In the genomic region with DNA sequence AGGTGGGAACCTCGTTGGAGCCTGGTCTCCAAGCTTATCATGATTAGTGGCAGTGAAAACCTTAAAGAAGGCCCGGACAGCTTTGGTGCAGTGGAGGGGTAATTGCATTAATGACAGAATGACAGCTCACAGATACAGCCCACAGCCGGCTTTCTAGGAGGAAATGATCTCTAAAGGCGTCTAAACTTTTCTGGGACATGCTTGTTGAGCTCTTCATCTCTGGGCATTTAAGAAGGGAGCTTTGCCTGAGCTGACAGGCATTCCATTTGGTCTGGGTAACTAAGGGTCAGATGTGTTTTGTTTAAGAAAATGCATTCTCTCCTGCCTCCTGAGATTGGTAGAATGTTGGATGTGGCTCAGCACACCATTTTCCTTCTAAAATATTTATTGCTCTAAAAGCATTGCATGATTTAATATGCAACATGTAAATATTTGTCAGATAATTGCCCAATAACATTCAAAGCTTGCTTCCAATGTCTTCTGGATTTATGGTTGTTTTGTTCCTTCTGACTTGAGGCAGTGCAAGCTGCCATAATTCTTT, we compare ENCODE assay signal across 13 cellular contexts. TPM values are rescaled to one million over a fixed set of nuclear protein-coding genes. Genes with fewer than 3 reads are reported as not detected.
A peak's percentile ranks its signal among the peaks of the same experiment; 100 is the strongest.
DNase-seq lines count a peak whose midpoint lies in the region; TF ChIP-seq lines count a peak whose summit lies in the region.
"Had no signal": no experiment of that assay in that cellular context is flagged by ENCODE, and none has a peak within 500 bp of the region (broad histone marks: within the 10 kb centered on the region; RNA-seq: fewer than 3 reads in every experiment).

No MANE protein-coding gene starts in this region.

- no peak for TF ChIP-seq POLR2A in stomach (IDR thresholded peaks at IDR 0.05)

- H3K27ac ChIP-seq in SJSA1 (no peak overlapping the region), stomach (peak overlapping the region in 3 of 5 donors; percentile 40 to 86 (median 74))

- TF ChIP-seq CTCF in GM12864 (IDR thresholded peaks at IDR 0.05; ENCODE audit: low read depth, low read length, missing control alignments) (no peak), stomach (IDR thresholded peaks at IDR 0.05) (no peak)

- WGBS in stomach, 5 donors = 48 to 76% (median 67%) methylated on average over 4 of the region's 4 CpGs

- no peak for DNase-seq in GM12864 (ENCODE audit: low read depth)
- DNase-seq in SJSA1 (ENCODE audit: low read depth in 1 of 2, low spot score in 2 of 2) = peak; percentile 33 to 50
- DNase-seq in fibroblast of the conjunctiva (ENCODE audit: low read depth) = peak; percentile 47
- DNase-seq in stomach = no peak
- no peak for DNase-seq in NCI-H524 (lab: John Stamatoyannopoulos, UW)
- DNase-seq in NCI-H1694 treated with DMSO at 0.1 percent for 48 hours (lab: John Stamatoyannopoulos, UW) = no peak
- DNase-seq in GF-D8 (lab: John Stamatoyannopoulos, UW) = no peak
- DNase-seq: activated CD4-positive, CD25-positive, alpha-beta regulatory T cell treated with anti-CD3 and anti-CD28 coated beads, Interleukin-2, amount 50 U/mL, for 72 hours; activated effector memory CD4-positive, alpha-beta T cell treated with anti-CD3 and anti-CD28 coated beads, Interleukin-2, amount 50 U/mL, for 16 hours; cortex of kidney; GDM1; NCI-H2171 treated with DMSO at 0.1 percent for 48 hours; right cardiac atrium had no signal

- H3K4me1 ChIP-seq in SJSA1 (replicated peaks) = peaks cover 56% of the 10 kb centered on the region
- peaks cover 24 to 57% (median 40%) of the 10 kb centered on the region in 4 donors for H3K4me1 ChIP-seq in stomach

- TF ChIP-seq EP300 in stomach (IDR thresholded peaks at IDR 0.05) = no peak

- intact Hi-C loops in stomach (cut with DNase I; ENCODE audit: low total_unique reads) = no loop called here

- peak overlapping the region; percentile 91 for H3K4me3 ChIP-seq in GM12864 (ENCODE audit: low read depth, low read length)
- no peak overlapping the region for H3K4me3 ChIP-seq in SJSA1
- H3K4me3 ChIP-seq in stomach = peak overlapping the region in 1 of 4 donors; percentile 83

- no peaks in the 10 kb centered on the region for H3K27me3 ChIP-seq in SJSA1 (replicated peaks)
- H3K27me3 ChIP-seq in stomach = peaks cover 0 to 36% (median 28%) of the 10 kb centered on the region in 3 donors

- H3K36me3 ChIP-seq in SJSA1 = peaks cover 29% of the 10 kb centered on the region
- H3K36me3 ChIP-seq in stomach = no peaks in the 10 kb centered on the region

- H3K9me3 ChIP-seq in SJSA1 (replicated peaks) (no peaks in the 10 kb centered on the region), stomach (no peaks in the 10 kb centered on the region)

RNA-seq across cellular contexts. Expression of a gene that starts 4.0 kb away (rescaled TPM):
- 10.2 and 10.3 TPM in 2 replicates for total RNA-seq in SJSA1 (2014; rRNA removed; shearing (Covaris generic))
- 1 to 10 TPM in 4 of 5 donors, under 1 TPM in 1; 0.45 to 6.4 (median 2.8) TPM for total RNA-seq in stomach
- polyA plus RNA-seq in stomach = 1 to 10 TPM in 1 of 3 donors, under 1 TPM in 2; 0.50 to 2.1 (median 0.58) TPM

Comparison
In these comparisons a context has a peak if more than half of its experiments do, and no peak if none do; other contexts are left out.
1. DNase-seq: peak in SJSA1 (2 of 2) and fibroblast of the conjunctiva (single experiment); none in GM12864 (single experiment), stomach (single experiment), NCI-H524 (0 of 2), NCI-H1694 treated with DMSO at 0.1 percent for 48 hours (single experiment) and GF-D8 (single experiment).